In genomic region chr1:26788836-26789611, GRCh38 we compare ENCODE assay signal across 8 cellular contexts. TPM values are rescaled to one million over a fixed set of nuclear protein-coding genes. Genes with fewer than 3 reads are reported as not detected.
DNase-seq lines count a peak whose midpoint lies in the region; ATAC-seq and TF ChIP-seq lines count a peak whose summit lies in the region.

No MANE protein-coding gene starts in this region.

- peaks cover 18 to 65% (median 47%) of the 10 kb centered on the region in 4 donors for H3K4me1 Mint-ChIP-seq in CD4-positive, CD25-positive, alpha-beta regulatory T cell
- peaks cover 61% of the 10 kb centered on the region for H3K4me1 Mint-ChIP-seq in HFFc6 (ENCODE audit: low read depth)
- H3K4me1 Mint-ChIP-seq in chondrocyte (ENCODE audit: low read depth), result peaks cover 48% of the 10 kb centered on the region

- peak; percentile 43 to 46 for ATAC-seq in CD4-positive, CD25-positive, alpha-beta regulatory T cell (ENCODE audit: low read depth in 2 of 2)
- ATAC-seq in HG02870 (IDR thresholded peaks at IDR 0.05; ENCODE audit: unreplicated experiment), result no peak

- no peaks in the 10 kb centered on the region for H3K9me3 ChIP-seq in CD4-positive, CD25-positive, alpha-beta regulatory T cell (ENCODE audit: control insufficient read depth in 2 of 2, low read length in 2 of 2)

- H3K27ac Mint-ChIP-seq in CD4-positive, CD25-positive, alpha-beta regulatory T cell, result peak overlapping the region; percentile 81 to 100 (median 93)
- peak overlapping the region; percentile 100 for H3K27ac Mint-ChIP-seq in HFFc6
- peak overlapping the region; percentile 100 for H3K27ac Mint-ChIP-seq in chondrocyte (ENCODE audit: unreplicated experiment)

- H3K4me1 ChIP-seq in CD4-positive, CD25-positive, alpha-beta regulatory T cell (ENCODE audit: control insufficient read depth, insufficient read depth, low read length, poor library complexity, severe bottlenecking), result peaks cover 56% of the 10 kb centered on the region

- DNase-seq in CD4-positive, CD25-positive, alpha-beta regulatory T cell, result peak; percentile 80 to 93 (median 86)
- DNase-seq in HFFc6 (peak; percentile 85), NCI-H345 (lab: John Stamatoyannopoulos, UW) (peak; percentile 91), chondrocyte (ENCODE audit: low spot score) (no peak), kidney glomerular epithelial cell (lab: John Stamatoyannopoulos, UW) (peak; percentile 81)
- DNase-seq in activated CD4-positive, alpha-beta T cell treated with anti-CD3 and anti-CD28 coated beads for 1 hour, result peak; percentile 82
- peak; percentile 86 to 88 for DNase-seq in stimulated activated CD4-positive, alpha-beta T cell treated with anti-CD3 and anti-CD28 coated beads, Interleukin-15, amount 100 ng/mL, for 48 hours (ENCODE audit: low read depth in 2 of 2)

- peak overlapping the region; percentile 96 to 100 (median 98) for H3K4me3 Mint-ChIP-seq in CD4-positive, CD25-positive, alpha-beta regulatory T cell
- H3K4me3 Mint-ChIP-seq in HFFc6, result peak overlapping the region; percentile 95
- H3K4me3 Mint-ChIP-seq in chondrocyte (ENCODE audit: unreplicated experiment), result peak overlapping the region; percentile 91

- peak overlapping the region; percentile 96 for H3K27ac ChIP-seq in CD4-positive, CD25-positive, alpha-beta regulatory T cell (ENCODE audit: insufficient read depth, low read length, poor library complexity, severe bottlenecking)

- peaks cover 9% of the 10 kb centered on the region for H3K27me3 Mint-ChIP-seq in CD4-positive, CD25-positive, alpha-beta regulatory T cell
- peaks cover 11% of the 10 kb centered on the region for H3K27me3 Mint-ChIP-seq in HFFc6 (ENCODE audit: insufficient read depth)
- H3K27me3 Mint-ChIP-seq in chondrocyte (ENCODE audit: low read depth), result no peaks in the 10 kb centered on the region

- no peaks in the 10 kb centered on the region for H3K9me3 Mint-ChIP-seq in CD4-positive, CD25-positive, alpha-beta regulatory T cell
- H3K9me3 Mint-ChIP-seq in HFFc6, result no peaks in the 10 kb centered on the region
- H3K9me3 Mint-ChIP-seq in chondrocyte (ENCODE audit: low read depth), result no peaks in the 10 kb centered on the region

- TF ChIP-seq CTCF in HFFc6 (IDR thresholded peaks at IDR 0.05), result peak; percentile 97
- peak; percentile 99 for TF ChIP-seq CTCF in chondrocyte (IDR thresholded peaks at IDR 0.05)

- peaks cover 5% of the 10 kb centered on the region for H3K36me3 ChIP-seq in CD4-positive, CD25-positive, alpha-beta regulatory T cell (ENCODE audit: control insufficient read depth, insufficient read depth, low read length)

- H3K4me3 ChIP-seq in CD4-positive, CD25-positive, alpha-beta regulatory T cell (ENCODE audit: low read depth, low read length), result peak overlapping the region; percentile 95

- no peaks in the 10 kb centered on the region for H3K27me3 ChIP-seq in CD4-positive, CD25-positive, alpha-beta regulatory T cell (ENCODE audit: control insufficient read depth, insufficient read depth, low read length)

- H3K36me3 Mint-ChIP-seq in CD4-positive, CD25-positive, alpha-beta regulatory T cell, result peaks cover 18% of the 10 kb centered on the region
- H3K36me3 Mint-ChIP-seq in HFFc6 (ENCODE audit: low read depth) (peaks cover 6% of the 10 kb centered on the region; the same call in 1 of the 2 replicates), chondrocyte (ENCODE audit: low read depth) (peaks cover 4% of the 10 kb centered on the region)

RNA-seq across cellular contexts. Expression of gene PIGV, which starts 1.3 kb away (rescaled TPM):
- total RNA-seq in CD4-positive, CD25-positive, alpha-beta regulatory T cell, result 8.6 TPM
- 10 to 100 TPM in 2 of 4 donors, 1 to 10 TPM in 2; 8.3 to 13.2 (median 9.8) TPM for polyA plus RNA-seq in CD4-positive, CD25-positive, alpha-beta regulatory T cell
- total RNA-seq in HFFc6 (2021; fragmentation: NEBNext Ultra II Directional; extraction: Animal tissue kit (Norgen Biotek cat#: 25700)), result 10 to 100 TPM; 11.5 to 16.4 (median 13.6) TPM
- total RNA-seq in chondrocyte, result 11.2 to 15.8 TPM (median 12.4 TPM) in 3 replicates

RNA-seq across cellular contexts. Expression of gene ZDHHC18, which starts 37.5 kb away (rescaled TPM):
- total RNA-seq in CD4-positive, CD25-positive, alpha-beta regulatory T cell, result 73.6 TPM
- polyA plus RNA-seq in CD4-positive, CD25-positive, alpha-beta regulatory T cell, result 10 to 100 TPM in 2 of 4 donors, 1 to 10 TPM in 2; 4.4 to 14.8 (median 10.3) TPM
- 10 to 100 TPM; 19.2 to 31.6 (median 23.8) TPM for total RNA-seq in HFFc6 (2021; fragmentation: NEBNext Ultra II Directional; extraction: Animal tissue kit (Norgen Biotek cat#: 25700))
- 20.2 to 27.8 TPM (median 25.5 TPM) in 3 replicates for total RNA-seq in chondrocyte
